Comparison of ENCODE assay signal across 15 cellular contexts in the genomic region with DNA sequence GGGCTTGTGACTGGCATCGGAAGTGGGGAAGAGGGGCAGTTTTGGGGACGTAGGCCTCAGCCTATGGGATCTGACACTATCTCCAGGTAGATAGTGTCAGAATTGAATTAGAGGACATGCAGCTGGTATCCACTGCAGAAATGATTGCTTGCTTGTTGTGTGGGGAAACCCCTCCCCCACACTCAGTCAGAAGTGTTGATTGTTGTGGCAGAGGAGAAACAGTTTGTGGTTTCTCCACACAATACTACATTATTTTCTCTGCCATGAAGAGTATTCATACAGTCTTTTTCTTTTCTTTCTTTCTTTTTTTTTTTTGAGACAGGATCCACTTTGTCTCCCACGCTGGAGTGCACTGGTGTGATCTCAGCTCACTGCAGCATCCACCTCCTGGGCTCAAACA.
DNase-seq lines count a peak whose midpoint lies in the region; ATAC-seq and FAIRE-seq lines count a peak whose summit lies in the region.
"Had no signal": no experiment of that assay in that cellular context is flagged by ENCODE, and none has a peak within 500 bp of the region (broad histone marks: within the 10 kb centered on the region; RNA-seq: fewer than 3 reads in every experiment).

No MANE protein-coding gene starts in this region.

- DNase-seq in activated CD4-positive, alpha-beta T cell treated with anti-CD3 and anti-CD28 coated beads for 36 hours: peak; percentile 58
- no peak for DNase-seq in activated CD4-positive, alpha-beta T cell treated with anti-CD3 and anti-CD28 coated beads for 4 hours
- peak; percentile 31 for DNase-seq in activated T-helper 2 cell treated with anti-CD3 and anti-CD28 coated beads, Interferon-gamma antibody, Interleukin-2, Interleukin-4, amounts not matched to agents 10 μg/mL and 5 μg/mL and 100 μg/mL, durations not matched to agents 14 hours and 24 hours and 36 hours (ENCODE audit: low spot score)
- peak; percentile 65 for DNase-seq in natural killer cell treated with Interleukin-12 subunit alpha and Interleukin-12 subunit beta and Interleukin-15 and Interleukin-18, amount 100 ng/mL, for 72 hours (ENCODE audit: low spot score)
- no peak for DNase-seq in urothelium cell line (ENCODE audit: low spot score)
- DNase-seq in G401 (ENCODE audit: low spot score): no peak
- DNase-seq: NCI-H1417, NCI-H446 had no signal

- FAIRE-seq in urothelium cell line (lab: Jason Lieb, UNC): no peak
- FAIRE-seq: A204.1 had no signal

- H3K4me1 Mint-ChIP-seq in activated CD4-positive, alpha-beta T cell treated with anti-CD3 and anti-CD28 coated beads for 36 hours: peaks cover 25% of the 10 kb centered on the region
- peaks cover 31% of the 10 kb centered on the region for H3K4me1 Mint-ChIP-seq in activated T-helper 2 cell treated with anti-CD3 and anti-CD28 coated beads, Interferon-gamma antibody, Interleukin-2, Interleukin-4, amounts not matched to agents 10 μg/mL and 5 μg/mL and 100 μg/mL, durations not matched to agents 14 hours and 24 hours and 36 hours (ENCODE audit: low read depth)
- peaks cover 25 to 37% of the 10 kb centered on the region in 2 donors for H3K4me1 Mint-ChIP-seq in natural killer cell treated with Interleukin-12 subunit alpha and Interleukin-12 subunit beta and Interleukin-15 and Interleukin-18, amount 100 ng/mL, for 72 hours (ENCODE audit: low read depth in 2 of 2)

- intact Hi-C loops in activated CD4-positive, alpha-beta T cell treated with anti-CD3 and anti-CD28 coated beads for 36 hours (cut with DNase I, micrococcal nuclease): loop anchor here in 1 of 2 experiments (5.0 kb wide), 1 partner anchor 43 kb away; no protein-coding TSS in a partner anchor
- intact Hi-C loops in activated T-helper 2 cell treated with anti-CD3 and anti-CD28 coated beads, Interferon-gamma antibody, Interleukin-2, Interleukin-4, amounts not matched to agents 10 μg/mL and 5 μg/mL and 100 μg/mL, durations not matched to agents 14 hours and 24 hours and 36 hours (cut with micrococcal nuclease): loop anchor here (1.0 to 5.0 kb wide), 4 partner anchors 12 to 302 kb away; no protein-coding TSS in a partner anchor

- H3K4me3 Mint-ChIP-seq in activated CD4-positive, alpha-beta T cell treated with anti-CD3 and anti-CD28 coated beads for 36 hours: no peak overlapping the region
- H3K4me3 Mint-ChIP-seq in activated T-helper 2 cell treated with anti-CD3 and anti-CD28 coated beads, Interferon-gamma antibody, Interleukin-2, Interleukin-4, amounts not matched to agents 10 μg/mL and 5 μg/mL and 100 μg/mL, durations not matched to agents 14 hours and 24 hours and 36 hours (ENCODE audit: low read depth): no peak overlapping the region
- no peak overlapping the region for H3K4me3 Mint-ChIP-seq in natural killer cell treated with Interleukin-12 subunit alpha and Interleukin-12 subunit beta and Interleukin-15 and Interleukin-18, amount 100 ng/mL, for 72 hours
- H3K4me3 Mint-ChIP-seq: activated naive CD4-positive, alpha-beta T cell treated with anti-CD3 and anti-CD28 coated beads, Interleukin-2, amount 50 U/mL, for 24 hours; stimulated activated naive CD8-positive, alpha-beta T cell treated with anti-CD3 and anti-CD28 coated beads, Interleukin-15, Interleukin-2, amounts not matched to agents 100 ng/mL and 50 ng/mL, for 24 hours had no signal

- POLR2A ChIA-PET in activated CD4-positive, alpha-beta T cell treated with anti-CD3 and anti-CD28 coated beads for 36 hours (lab: Charles Lee): no interaction called here

- H3K36me3 Mint-ChIP-seq in activated CD4-positive, alpha-beta T cell treated with anti-CD3 and anti-CD28 coated beads for 36 hours (ENCODE audit: low read depth): no peaks in the 10 kb centered on the region
- H3K36me3 Mint-ChIP-seq in activated T-helper 2 cell treated with anti-CD3 and anti-CD28 coated beads, Interferon-gamma antibody, Interleukin-2, Interleukin-4, amounts not matched to agents 10 μg/mL and 5 μg/mL and 100 μg/mL, durations not matched to agents 14 hours and 24 hours and 36 hours (ENCODE audit: low read depth): peaks cover 4% of the 10 kb centered on the region
- no peaks in the 10 kb centered on the region for H3K36me3 Mint-ChIP-seq in natural killer cell treated with Interleukin-12 subunit alpha and Interleukin-12 subunit beta and Interleukin-15 and Interleukin-18, amount 100 ng/mL, for 72 hours
- H3K36me3 Mint-ChIP-seq: activated naive CD4-positive, alpha-beta T cell treated with anti-CD3 and anti-CD28 coated beads, Interleukin-2, amount 50 U/mL, for 24 hours had no signal

- H3K27ac Mint-ChIP-seq in activated CD4-positive, alpha-beta T cell treated with anti-CD3 and anti-CD28 coated beads for 36 hours: no peak overlapping the region
- peak overlapping the region; percentile 46 for H3K27ac Mint-ChIP-seq in activated T-helper 2 cell treated with anti-CD3 and anti-CD28 coated beads, Interferon-gamma antibody, Interleukin-2, Interleukin-4, amounts not matched to agents 10 μg/mL and 5 μg/mL and 100 μg/mL, durations not matched to agents 14 hours and 24 hours and 36 hours
- H3K27ac Mint-ChIP-seq in natural killer cell treated with Interleukin-12 subunit alpha and Interleukin-12 subunit beta and Interleukin-15 and Interleukin-18, amount 100 ng/mL, for 72 hours: peak overlapping the region; percentile 37 to 60
- H3K27ac Mint-ChIP-seq: activated naive CD4-positive, alpha-beta T cell treated with anti-CD3 and anti-CD28 coated beads, Interleukin-2, amount 50 U/mL, for 24 hours; stimulated activated naive CD8-positive, alpha-beta T cell treated with anti-CD3 and anti-CD28 coated beads, Interleukin-15, Interleukin-2, amounts not matched to agents 100 ng/mL and 50 ng/mL, for 24 hours had no signal

- CTCF ChIA-PET in activated CD4-positive, alpha-beta T cell treated with anti-CD3 and anti-CD28 coated beads for 36 hours (lab: Charles Lee): interaction anchor here (0.5 to 1.6 kb wide), 9 partner anchors 9 to 155 kb away, joined by 3 to 6 read pairs (median 4); no protein-coding TSS in a partner anchor

- H3K27me3 Mint-ChIP-seq in activated CD4-positive, alpha-beta T cell treated with anti-CD3 and anti-CD28 coated beads for 36 hours: no peaks in the 10 kb centered on the region
- no peaks in the 10 kb centered on the region for H3K27me3 Mint-ChIP-seq in activated T-helper 2 cell treated with anti-CD3 and anti-CD28 coated beads, Interferon-gamma antibody, Interleukin-2, Interleukin-4, amounts not matched to agents 10 μg/mL and 5 μg/mL and 100 μg/mL, durations not matched to agents 14 hours and 24 hours and 36 hours (ENCODE audit: low read depth)
- no peaks in the 10 kb centered on the region for H3K27me3 Mint-ChIP-seq in natural killer cell treated with Interleukin-12 subunit alpha and Interleukin-12 subunit beta and Interleukin-15 and Interleukin-18, amount 100 ng/mL, for 72 hours
- H3K27me3 Mint-ChIP-seq: activated naive CD4-positive, alpha-beta T cell treated with anti-CD3 and anti-CD28 coated beads, Interleukin-2, amount 50 U/mL, for 24 hours; stimulated activated naive CD8-positive, alpha-beta T cell treated with anti-CD3 and anti-CD28 coated beads, Interleukin-15, Interleukin-2, amounts not matched to agents 100 ng/mL and 50 ng/mL, for 24 hours had no signal

- no peaks in the 10 kb centered on the region for H3K9me3 Mint-ChIP-seq in activated CD4-positive, alpha-beta T cell treated with anti-CD3 and anti-CD28 coated beads for 36 hours (ENCODE audit: low read depth)
- peaks cover 3% of the 10 kb centered on the region for H3K9me3 Mint-ChIP-seq in activated T-helper 2 cell treated with anti-CD3 and anti-CD28 coated beads, Interferon-gamma antibody, Interleukin-2, Interleukin-4, amounts not matched to agents 10 μg/mL and 5 μg/mL and 100 μg/mL, durations not matched to agents 14 hours and 24 hours and 36 hours
- no peaks in the 10 kb centered on the region for H3K9me3 Mint-ChIP-seq in natural killer cell treated with Interleukin-12 subunit alpha and Interleukin-12 subunit beta and Interleukin-15 and Interleukin-18, amount 100 ng/mL, for 72 hours
- H3K9me3 Mint-ChIP-seq: activated naive CD4-positive, alpha-beta T cell treated with anti-CD3 and anti-CD28 coated beads, Interleukin-2, amount 50 U/mL, for 24 hours; stimulated activated naive CD8-positive, alpha-beta T cell treated with anti-CD3 and anti-CD28 coated beads, Interleukin-15, Interleukin-2, amounts not matched to agents 100 ng/mL and 50 ng/mL, for 24 hours had no signal

- in situ Hi-C loops in G401 (cut with HindIII; ENCODE audit: low sequenced_read_pairs): no loop called here

- peak; percentile 78 for ATAC-seq in activated CD4-positive, alpha-beta T cell treated with anti-CD3 and anti-CD28 coated beads for 36 hours
- ATAC-seq in HG03432 (IDR thresholded peaks at IDR 0.05; ENCODE audit: unreplicated experiment) (peak; percentile 34), GM21619 (IDR thresholded peaks at IDR 0.05; ENCODE audit: unreplicated experiment) (no peak)
- peak; percentile 76 to 81 for ATAC-seq in natural killer cell treated with Interleukin-12 subunit alpha and Interleukin-12 subunit beta and Interleukin-15 and Interleukin-18, amount 100 ng/mL, for 72 hours
- ATAC-seq: activated CD4-positive, CD25-positive, alpha-beta regulatory T cell treated with anti-CD3 and anti-CD28 coated beads, Interleukin-2, amount 50 U/mL, for 24 hours; left lobe of liver had no signal

Comparison
In these comparisons a context has a peak if more than half of its experiments do, and no peak if none do; other contexts are left out.
1. DNase-seq: peak in activated CD4-positive, alpha-beta T cell treated with anti-CD3 and anti-CD28 coated beads for 36 hours (single experiment), activated T-helper 2 cell treated with anti-CD3 and anti-CD28 coated beads, Interferon-gamma antibody, Interleukin-2, Interleukin-4, amounts not matched to agents 10 μg/mL and 5 μg/mL and 100 μg/mL, durations not matched to agents 14 hours and 24 hours and 36 hours (single experiment) and natural killer cell treated with Interleukin-12 subunit alpha and Interleukin-12 subunit beta and Interleukin-15 and Interleukin-18, amount 100 ng/mL, for 72 hours (single experiment); none in activated CD4-positive, alpha-beta T cell treated with anti-CD3 and anti-CD28 coated beads for 4 hours (0 of 2), urothelium cell line (single experiment) and G401 (single experiment).